1 cellular context compared by ENCODE assay signal in the genomic region with DNA sequence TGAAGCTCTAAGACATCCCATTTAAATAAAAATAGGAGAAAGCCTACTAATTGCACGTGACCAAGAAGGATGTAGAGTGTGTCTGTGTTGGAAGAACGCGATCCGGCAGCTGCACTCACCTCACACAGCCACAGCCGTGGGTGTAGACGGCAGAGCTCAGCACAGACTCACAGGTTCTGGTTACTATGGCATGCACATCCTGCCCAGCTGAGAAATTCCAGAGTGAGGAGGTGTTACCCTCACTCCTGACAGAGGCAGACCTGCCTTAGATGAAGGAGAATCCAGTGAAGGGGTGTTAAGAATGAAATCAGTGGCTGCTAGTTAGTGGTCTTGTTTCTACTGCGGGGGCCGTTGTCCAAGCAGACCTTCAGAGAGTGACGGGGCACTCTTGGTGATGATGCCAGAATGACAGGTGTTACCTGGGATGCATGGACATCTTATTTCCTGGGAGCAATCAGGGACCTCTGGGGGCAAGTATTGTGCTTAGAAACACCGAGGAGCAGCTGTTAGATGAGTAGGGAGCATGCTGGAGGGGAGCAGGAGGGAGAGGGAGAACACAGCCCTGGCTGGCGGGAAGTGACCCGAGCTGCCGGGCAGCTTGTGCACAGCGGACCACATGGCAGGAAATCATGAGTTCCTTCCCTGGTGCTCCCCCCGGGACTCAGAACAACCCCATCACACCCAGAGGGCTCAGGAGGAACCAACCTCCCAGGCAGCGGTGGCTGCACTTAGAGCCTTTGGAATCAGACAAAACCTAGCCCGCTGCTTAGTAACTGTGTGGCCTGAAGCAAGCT.
TF ChIP-seq lines count a peak whose summit lies in the region.

No MANE protein-coding gene starts in this region.

TF ChIP-seq in IMR-90, 13 proteins besides CTCF, POLR2A, EP300 and RAD21 (continued from another document):
- TF ChIP-seq CHD1 (IDR thresholded peaks at IDR 0.05; ENCODE audit: low read depth, low read length) (no peak), FOS (IDR thresholded peaks at IDR 0.05; ENCODE audit: low read depth, low read length) (no peak), CEBPB (IDR thresholded peaks at IDR 0.05; ENCODE audit: low read depth, low read length) (no peak), MAFK (IDR thresholded peaks at IDR 0.05; ENCODE audit: low read depth, low read length) (no peak), MXI1 (IDR thresholded peaks at IDR 0.05; ENCODE audit: borderline replicate concordance, low read depth, low read length) (no peak), RCOR1 (IDR thresholded peaks at IDR 0.05; ENCODE audit: insufficient replicate concordance, low read length) (no peak), RFX5 (IDR thresholded peaks at IDR 0.05; ENCODE audit: low read depth, low read length) (no peak)
TF ChIP-seq in IMR-90: peak in this region for 0.
